Comparison of ENCODE assay signal across 1 cellular context in genomic region chr2:152242787-152243472, GRCh38.
A peak's percentile ranks its signal among the peaks of the same experiment; 100 is the strongest.
TF ChIP-seq lines count a peak whose summit lies in the region.

No MANE protein-coding gene starts in this region.

TF ChIP-seq in K562, 482 proteins besides CTCF, POLR2A, EP300 and RAD21 (continued from another document):
- no peak for TF ChIP-seq CREB3 (tag; conservative IDR thresholded peaks at IDR 0.05; ENCODE audit: low read depth)
- no peak for TF ChIP-seq NR2C2 (CRISPR knock-in tag; IDR thresholded peaks at IDR 0.05)
- peak; percentile 46 for TF ChIP-seq NR2C2 (tag; IDR thresholded peaks at IDR 0.05)
- no peak for TF ChIP-seq PCBP2 (IDR thresholded peaks at IDR 0.05; ENCODE audit: low read depth, low read length, poor library complexity, severe bottlenecking)
- no peak for TF ChIP-seq ZKSCAN3 (CRISPR knock-in tag; IDR thresholded peaks at IDR 0.05)
- no peak for TF ChIP-seq ZBTB26 (CRISPR knock-in tag; IDR thresholded peaks at IDR 0.05)
- no peak for TF ChIP-seq ZNF134 (CRISPR knock-in tag; conservative IDR thresholded peaks at IDR 0.05)
- no peak for TF ChIP-seq POLR2AphosphoS5 (IDR thresholded peaks at IDR 0.05; ENCODE audit: control insufficient read depth, insufficient read depth, low read depth, low read length)
- no peak for TF ChIP-seq PHB (CRISPR knock-in tag; IDR thresholded peaks at IDR 0.05)
- no peak for TF ChIP-seq ELF4 (CRISPR knock-in tag; IDR thresholded peaks at IDR 0.05)
- TF ChIP-seq TEAD1 (CRISPR knock-in tag; IDR thresholded peaks at IDR 0.05), result no peak
